In genomic region chr15:48647963-48648362, GRCh38 we compare ENCODE assay signal across 11 cellular contexts. TPM values are rescaled to one million over a fixed set of nuclear protein-coding genes. Genes with fewer than 3 reads are reported as not detected.
DNase-seq lines count a peak whose midpoint lies in the region; ATAC-seq, FAIRE-seq and TF ChIP-seq lines count a peak whose summit lies in the region.
"Had no signal": no experiment of that assay in that cellular context is flagged by ENCODE, and none has a peak within 500 bp of the region (broad histone marks: within the 10 kb centered on the region; RNA-seq: fewer than 3 reads in every experiment).

No MANE protein-coding gene starts in this region.

- H3K4me1 Mint-ChIP-seq in astrocyte (ENCODE audit: low read depth, unreplicated experiment) (peaks cover 4% of the 10 kb centered on the region), type B pancreatic cell (ENCODE audit: unreplicated experiment) (peaks cover 27% of the 10 kb centered on the region)
- H3K4me1 Mint-ChIP-seq: CD4-positive, CD25-positive, alpha-beta regulatory T cell had no signal

- H3K4me3 Mint-ChIP-seq in astrocyte (ENCODE audit: unreplicated experiment) (no peak overlapping the region), type B pancreatic cell (peak overlapping the region; percentile 22)
- H3K4me3 Mint-ChIP-seq: CD4-positive, CD25-positive, alpha-beta regulatory T cell had no signal

- H3K27me3 ChIP-seq in right atrium auricular region (no peaks in the 10 kb centered on the region), heart right ventricle (peaks cover 0 to 30% (median 6%) of the 10 kb centered on the region in 7 donors), astrocyte (ENCODE audit: insufficient read depth, low read length) (no peaks in the 10 kb centered on the region)

- H3K4me1 ChIP-seq in right atrium auricular region = peaks cover 0 to 11% of the 10 kb centered on the region in 2 donors
- peaks cover 0 to 20% (median 0%) of the 10 kb centered on the region in 9 donors for H3K4me1 ChIP-seq in heart right ventricle
- peaks cover 6% of the 10 kb centered on the region for H3K4me1 ChIP-seq in astrocyte (ENCODE audit: insufficient read depth, low read length)

- no peak overlapping the region for H3K4me3 ChIP-seq in right atrium auricular region
- no peak overlapping the region for H3K4me3 ChIP-seq in heart right ventricle
- H3K4me3 ChIP-seq in astrocyte (ENCODE audit: insufficient read depth, low read depth, low read length) = no peak overlapping the region

- DNase-seq in right atrium auricular region (ENCODE audit: low spot score) (no peak), heart right ventricle (no peak), astrocyte (ENCODE audit: low read depth) (no peak), hepatic stellate cell (ENCODE audit: low spot score) (peak; percentile 43), type B pancreatic cell (ENCODE audit: extremely low spot score, unreplicated experiment) (no peak), NCI-H2029 treated with DMSO at 0.1 percent for 48 hours (lab: John Stamatoyannopoulos, UW) (no peak)
- DNase-seq in activated CD4-positive, alpha-beta T cell treated with anti-CD3 and anti-CD28 coated beads for 4 hours = no peak
- DNase-seq: CD4-positive, CD25-positive, alpha-beta regulatory T cell; NCI-H526; T-helper 1 cell had no signal

- H4K20me1 ChIP-seq in astrocyte (ENCODE audit: insufficient read depth, low read length) = peaks cover 19% of the 10 kb centered on the region

- H3K9me3 ChIP-seq in right atrium auricular region = no peaks in the 10 kb centered on the region
- no peaks in the 10 kb centered on the region for H3K9me3 ChIP-seq in heart right ventricle
- no peaks in the 10 kb centered on the region for H3K9me3 ChIP-seq in astrocyte (ENCODE audit: insufficient read depth, low read depth, low read length)

- peaks cover 37% of the 10 kb centered on the region for H3K79me2 ChIP-seq in astrocyte (ENCODE audit: insufficient read depth, low read length)

- H2AFZ ChIP-seq in astrocyte (ENCODE audit: low read depth, low read length) = no peak overlapping the region

- H3K27ac ChIP-seq in right atrium auricular region (peak overlapping the region; percentile 17 to 18), heart right ventricle (peak overlapping the region in 1 of 10 donors; percentile 25), astrocyte (ENCODE audit: low read depth, low read length) (no peak overlapping the region)

- intact Hi-C loops in heart right ventricle (cut with DNase I) = loop anchor here in 5 of 10 donors (5.0 to 10.0 kb wide), 9 partner anchors 93 to 293 kb away; no protein-coding TSS in a partner anchor

- no peak overlapping the region for H3K9ac ChIP-seq in astrocyte (ENCODE audit: low read length)

- H3K36me3 Mint-ChIP-seq in astrocyte (ENCODE audit: low read depth, unreplicated experiment) (no peaks in the 10 kb centered on the region), type B pancreatic cell (no peaks in the 10 kb centered on the region)
- H3K36me3 Mint-ChIP-seq: CD4-positive, CD25-positive, alpha-beta regulatory T cell had no signal

- H3K27ac Mint-ChIP-seq in astrocyte (ENCODE audit: unreplicated experiment) (no peak overlapping the region), type B pancreatic cell (no peak overlapping the region)
- H3K27ac Mint-ChIP-seq: CD4-positive, CD25-positive, alpha-beta regulatory T cell had no signal

- peak in 1 of 2 donors; percentile 25 for TF ChIP-seq CTCF in right atrium auricular region (IDR thresholded peaks at IDR 0.05)
- peak in 4 of 9 donors; percentile 17 to 29 (median 22) for TF ChIP-seq CTCF in heart right ventricle (IDR thresholded peaks at IDR 0.05)
- TF ChIP-seq CTCF in astrocyte (IDR thresholded peaks at IDR 0.05; ENCODE audit: insufficient read depth, low read depth, low read length) = peak; percentile 40
- TF ChIP-seq CTCF in type B pancreatic cell (conservative IDR thresholded peaks at IDR 0.05) = peak; percentile 40

- no peak for ATAC-seq in heart right ventricle
- no peak for ATAC-seq in GM18498 (IDR thresholded peaks at IDR 0.05; ENCODE audit: unreplicated experiment)

- H3K4me2 ChIP-seq in astrocyte (ENCODE audit: low read length) = no peak overlapping the region

- H3K27me3 Mint-ChIP-seq in astrocyte (ENCODE audit: low read depth, unreplicated experiment) (no peaks in the 10 kb centered on the region), type B pancreatic cell (peaks cover 47% of the 10 kb centered on the region)

- no peaks in the 10 kb centered on the region for H3K9me3 Mint-ChIP-seq in astrocyte (ENCODE audit: unreplicated experiment)
- no peaks in the 10 kb centered on the region for H3K9me3 Mint-ChIP-seq in type B pancreatic cell
- H3K9me3 Mint-ChIP-seq: CD4-positive, CD25-positive, alpha-beta regulatory T cell had no signal

- H3K36me3 ChIP-seq in right atrium auricular region (no peaks in the 10 kb centered on the region), heart right ventricle (no peaks in the 10 kb centered on the region), astrocyte (ENCODE audit: insufficient read depth, low read length) (peaks cover 5% of the 10 kb centered on the region)

- FAIRE-seq in astrocyte (lab: Jason Lieb, UNC) = no peak

RNA-seq across cellular contexts. Expression of gene FBN1, which starts 2.5 kb away (rescaled TPM):
- total RNA-seq in right atrium auricular region (10 to 100 TPM; 57.1 to 84.9 TPM), heart right ventricle (100 to 1,000 TPM in 1 of 10 donors, 10 to 100 TPM in 9; 18.4 to 116 (median 32.9) TPM), astrocyte (210 and 298 TPM in 2 replicates), type B pancreatic cell (ENCODE audit: low replicate concordance) (7.9 and 58.4 TPM in 2 replicates)
- 10 to 100 TPM in 1 of 2 donors, 1 to 10 TPM in 1; 7.0 to 31.8 TPM for polyA plus RNA-seq in heart right ventricle
- polyA plus RNA-seq: CD4-positive, CD25-positive, alpha-beta regulatory T cell had no signal
